Comparison of ENCODE assay signal across 8 cellular contexts in genomic region chr15:38699633-38700230, GRCh38.
DNase-seq lines count a peak whose midpoint lies in the region; ATAC-seq and TF ChIP-seq lines count a peak whose summit lies in the region.

No MANE protein-coding gene starts in this region.

- 93% methylated on average over 1 of the region's 2 CpGs for WGBS in mesenchymal stem cell

- H3K4me1 Mint-ChIP-seq in activated CD4-positive, alpha-beta T cell treated with anti-CD3 and anti-CD28 coated beads for 36 hours: peaks cover 53% of the 10 kb centered on the region
- peaks cover 55% of the 10 kb centered on the region for H3K4me1 Mint-ChIP-seq in stimulated activated effector memory CD8-positive, alpha-beta T cell treated with anti-CD3 and anti-CD28 coated beads, Interleukin-12 subunit alpha, Interleukin-12 subunit beta, amount 100 ng/mL, for 72 hours

- no peaks in the 10 kb centered on the region for H3K36me3 Mint-ChIP-seq in activated CD4-positive, alpha-beta T cell treated with anti-CD3 and anti-CD28 coated beads for 36 hours (ENCODE audit: low read depth)
- H3K36me3 Mint-ChIP-seq in stimulated activated effector memory CD8-positive, alpha-beta T cell treated with anti-CD3 and anti-CD28 coated beads, Interleukin-12 subunit alpha, Interleukin-12 subunit beta, amount 100 ng/mL, for 72 hours: peaks cover 6% of the 10 kb centered on the region

- H3K14ac ChIP-seq in mesenchymal stem cell (ENCODE audit: low read length in 2 of 2): no peak overlapping the region

- DNase-seq in cardiac muscle cell (ENCODE audit: low read depth in 1 of 2, low spot score in 1 of 2): peak; percentile 66 to 68
- no peak for DNase-seq in cardiac septum (ENCODE audit: low spot score)
- peak; percentile 10 for DNase-seq in NCI-H345 treated with DMSO at 0.1 percent for 48 hours (lab: John Stamatoyannopoulos, UW; ENCODE audit: unreplicated experiment)
- DNase-seq in activated CD4-positive, alpha-beta T cell treated with anti-CD3 and anti-CD28 coated beads for 36 hours: peak; percentile 83
- peak; percentile 59 to 76 for DNase-seq in dermis microvascular lymphatic vessel endothelial cell (ENCODE audit: low read depth in 2 of 2)
- DNase-seq in mesenchymal stem cell: peak; percentile 63
- DNase-seq in stimulated activated effector memory CD8-positive, alpha-beta T cell treated with anti-CD3 and anti-CD28 coated beads, Interleukin-12 subunit alpha, Interleukin-12 subunit beta, amount 100 ng/mL, for 72 hours (ENCODE audit: low spot score in 2 of 2): peak; percentile 54 to 81

- H3K27ac ChIP-seq in cardiac muscle cell: no peak overlapping the region
- H3K27ac ChIP-seq in mesenchymal stem cell (ENCODE audit: low read length, poor library complexity, severe bottlenecking): no peak overlapping the region

- H3K27me3 Mint-ChIP-seq in activated CD4-positive, alpha-beta T cell treated with anti-CD3 and anti-CD28 coated beads for 36 hours: no peaks in the 10 kb centered on the region

- H3K4me3 Mint-ChIP-seq in activated CD4-positive, alpha-beta T cell treated with anti-CD3 and anti-CD28 coated beads for 36 hours: no peak overlapping the region
- H3K4me3 Mint-ChIP-seq in stimulated activated effector memory CD8-positive, alpha-beta T cell treated with anti-CD3 and anti-CD28 coated beads, Interleukin-12 subunit alpha, Interleukin-12 subunit beta, amount 100 ng/mL, for 72 hours: peak overlapping the region; percentile 69

- H3K4me3 ChIP-seq in cardiac muscle cell: no peak overlapping the region
- H3K4me3 ChIP-seq in mesenchymal stem cell (ENCODE audit: insufficient read depth in 1 of 2, low read depth in 1 of 2, low read length in 2 of 2): no peak overlapping the region

- intact Hi-C loops in cardiac septum (cut with DNase I): no loop called here
- intact Hi-C loops in activated CD4-positive, alpha-beta T cell treated with anti-CD3 and anti-CD28 coated beads for 36 hours (cut with DNase I, micrococcal nuclease): loop anchor here (1.0 to 10.0 kb wide), 6 partner anchors 9 to 447 kb away; partner anchors contain the start of genes SPRED1 (in 2 of the 2) and FAM98B (in 1 of the 2)

- H2BK12ac ChIP-seq in mesenchymal stem cell (ENCODE audit: low read length in 2 of 2): no peak overlapping the region

- H3K4me2 ChIP-seq in mesenchymal stem cell (ENCODE audit: low read length, poor library complexity, severe bottlenecking): no peak overlapping the region

- H2AFZ ChIP-seq in mesenchymal stem cell (ENCODE audit: low read depth, low read length): no peak overlapping the region

- H3K9me3 Mint-ChIP-seq in activated CD4-positive, alpha-beta T cell treated with anti-CD3 and anti-CD28 coated beads for 36 hours (ENCODE audit: low read depth): no peaks in the 10 kb centered on the region
- no peaks in the 10 kb centered on the region for H3K9me3 Mint-ChIP-seq in stimulated activated effector memory CD8-positive, alpha-beta T cell treated with anti-CD3 and anti-CD28 coated beads, Interleukin-12 subunit alpha, Interleukin-12 subunit beta, amount 100 ng/mL, for 72 hours

- CTCF ChIA-PET in activated CD4-positive, alpha-beta T cell treated with anti-CD3 and anti-CD28 coated beads for 36 hours (lab: Charles Lee): interaction anchor here (0.5 to 12.9 kb wide), 62 partner anchors 8 to 1478 kb away, joined by 3 to 162 read pairs (median 5); partner anchors contain the start of genes FAM98B, RASGRP1 and SPRED1

- H2BK5ac ChIP-seq in mesenchymal stem cell (ENCODE audit: low read depth, low read length, poor library complexity, severe bottlenecking): no peak overlapping the region

- H2BK15ac ChIP-seq in mesenchymal stem cell (ENCODE audit: low read depth, poor library complexity, severe bottlenecking): no peak overlapping the region

- no peak overlapping the region for H4K8ac ChIP-seq in mesenchymal stem cell (ENCODE audit: low read length)

- H3K4me1 ChIP-seq in cardiac muscle cell (ENCODE audit: low read depth) (peaks cover 7% of the 10 kb centered on the region), mesenchymal stem cell (ENCODE audit: control insufficient read depth, insufficient read depth, low read depth, low read length) (peaks cover 3% of the 10 kb centered on the region)

- no peak overlapping the region for H2BK120ac ChIP-seq in mesenchymal stem cell (ENCODE audit: low read depth, low read length)

- no peak overlapping the region for H3K4ac ChIP-seq in mesenchymal stem cell (ENCODE audit: low read depth in 1 of 2, low read length in 2 of 2)

- no peak overlapping the region for H3K18ac ChIP-seq in mesenchymal stem cell (ENCODE audit: low read depth in 1 of 2, low read length in 2 of 2)

- H3K27me3 ChIP-seq in cardiac muscle cell (no peaks in the 10 kb centered on the region), mesenchymal stem cell (ENCODE audit: control insufficient read depth in 1 of 2, insufficient read depth in 1 of 2, low read length in 2 of 2) (peaks cover 0 to 2% of the 10 kb centered on the region in 2 experiments)

- no peak overlapping the region for H3K23ac ChIP-seq in mesenchymal stem cell (ENCODE audit: low read length in 2 of 2)

- no peaks in the 10 kb centered on the region for H3K79me1 ChIP-seq in mesenchymal stem cell (replicated peaks; ENCODE audit: low read length, poor library complexity, severe bottlenecking)

- H3K36me3 ChIP-seq in cardiac muscle cell (no peaks in the 10 kb centered on the region), mesenchymal stem cell (ENCODE audit: control insufficient read depth in 1 of 2, insufficient read depth in 2 of 2, low read depth in 1 of 2, low read length in 2 of 2) (no peaks in the 10 kb centered on the region)

- H3K9me3 ChIP-seq in cardiac muscle cell (ENCODE audit: low read depth) (no peaks in the 10 kb centered on the region), mesenchymal stem cell (ENCODE audit: control insufficient read depth, low read length) (no peaks in the 10 kb centered on the region)

- TF ChIP-seq CTCF in cardiac muscle cell (IDR thresholded peaks at IDR 0.05; ENCODE audit: low read depth, low read length): peak; percentile 95

- no peak overlapping the region for H4K91ac ChIP-seq in mesenchymal stem cell (ENCODE audit: low read length)

- H2AK5ac ChIP-seq in mesenchymal stem cell (ENCODE audit: low read length, severe bottlenecking): no peak overlapping the region

- no peak overlapping the region for H3K9ac ChIP-seq in mesenchymal stem cell (ENCODE audit: low read length)

- H3K27ac Mint-ChIP-seq in activated CD4-positive, alpha-beta T cell treated with anti-CD3 and anti-CD28 coated beads for 36 hours: peak overlapping the region; percentile 67
- peak overlapping the region; percentile 80 for H3K27ac Mint-ChIP-seq in stimulated activated effector memory CD8-positive, alpha-beta T cell treated with anti-CD3 and anti-CD28 coated beads, Interleukin-12 subunit alpha, Interleukin-12 subunit beta, amount 100 ng/mL, for 72 hours

- ATAC-seq in HG02885 (IDR thresholded peaks at IDR 0.05; ENCODE audit: poor library complexity, unreplicated experiment): peak; percentile 74
- peak; percentile 51 for ATAC-seq in activated CD4-positive, alpha-beta T cell treated with anti-CD3 and anti-CD28 coated beads for 36 hours
- peak; percentile 58 for ATAC-seq in stimulated activated effector memory CD8-positive, alpha-beta T cell treated with anti-CD3 and anti-CD28 coated beads, Interleukin-12 subunit alpha, Interleukin-12 subunit beta, amount 100 ng/mL, for 72 hours

- POLR2A ChIA-PET in activated CD4-positive, alpha-beta T cell treated with anti-CD3 and anti-CD28 coated beads for 36 hours (lab: Charles Lee): interaction anchor here (0.6 to 3.1 kb wide), 7 partner anchors 10 to 260 kb away, joined by 3 to 12 read pairs (median 7); partner anchors contain the start of gene FAM98B
